9 cellular contexts compared by ENCODE assay signal in the genomic region with DNA sequence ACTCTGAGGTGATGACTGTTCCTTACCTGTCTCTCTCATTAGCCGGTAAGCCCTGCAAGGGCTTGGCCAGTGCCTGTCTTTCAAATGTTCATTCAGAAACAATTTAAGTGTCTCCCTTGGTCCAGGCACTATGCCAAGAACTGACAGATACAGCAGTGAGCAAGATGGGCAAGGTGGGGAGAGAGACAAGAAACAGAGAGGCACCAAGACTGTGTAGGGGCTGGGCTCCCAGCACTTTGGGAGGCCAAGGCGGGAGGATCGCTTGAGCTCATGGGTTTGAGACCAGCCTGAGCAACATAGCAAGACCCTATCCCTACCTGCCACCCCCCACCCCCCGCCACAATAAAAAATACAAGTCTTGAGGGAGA. TPM values are rescaled to one million over a fixed set of nuclear protein-coding genes. Genes with fewer than 3 reads are reported as not detected.
DNase-seq lines count a peak whose midpoint lies in the region; ATAC-seq and TF ChIP-seq lines count a peak whose summit lies in the region.
"Had no signal": no experiment of that assay in that cellular context is flagged by ENCODE, and none has a peak within 500 bp of the region (broad histone marks: within the 10 kb centered on the region; RNA-seq: fewer than 3 reads in every experiment).

No MANE protein-coding gene starts in this region.

- POLR2A ChIA-PET in MCF 10A (lab: Yijun Ruan, JAX): interaction anchor here (1.5 to 1.9 kb wide), 2 partner anchors 35 to 131 kb away, joined by 9 to 12 read pairs; a partner anchor contains a TSS

- H3K4me3 Mint-ChIP-seq in MCF 10A (ENCODE audit: unreplicated experiment) (peak overlapping the region; percentile 77), neural crest cell (peak overlapping the region; percentile 89)

- CTCF ChIA-PET in MCF 10A (lab: Yijun Ruan, JAX): no interaction called here

- peak; percentile 64 for DNase-seq in DMS 273 (lab: John Stamatoyannopoulos, UW; ENCODE audit: unreplicated experiment)
- no peak for DNase-seq in DMS 273 treated with DMSO at 0.1 percent for 48 hours (lab: John Stamatoyannopoulos, UW)
- DNase-seq in NCI-H1105 treated with DMSO at 0.1 percent for 48 hours (lab: John Stamatoyannopoulos, UW): peak; percentile 58
- DNase-seq in MCF 10A (ENCODE audit: unreplicated experiment): peak; percentile 68
- DNase-seq in neural crest cell (ENCODE audit: low read depth, low spot score): no peak
- DNase-seq in GF-D8 (lab: John Stamatoyannopoulos, UW): no peak
- DNase-seq in GOT3 (lab: John Stamatoyannopoulos, UW): no peak
- DNase-seq: stimulated activated CD4-positive, alpha-beta T cell treated with anti-CD3 and anti-CD28 coated beads, Interleukin-2, amount 100 ng/mL, for 48 hours had no signal

- no TSS peak for BruUV-seq in MCF 10A (replicated peaks; lab: Mats Ljungman, UMichigan)

- peaks cover 11% of the 10 kb centered on the region for H3K4me1 Mint-ChIP-seq in MCF 10A (ENCODE audit: insufficient read depth, unreplicated experiment)
- H3K4me1 Mint-ChIP-seq in neural crest cell: peaks cover 17% of the 10 kb centered on the region

- H3K9me3 Mint-ChIP-seq in MCF 10A (ENCODE audit: unreplicated experiment): no peaks in the 10 kb centered on the region
- no peaks in the 10 kb centered on the region for H3K9me3 Mint-ChIP-seq in neural crest cell

- no peak for TF ChIP-seq CTCF in MCF 10A (IDR thresholded peaks at IDR 0.05; ENCODE audit: unreplicated experiment)
- no peak for TF ChIP-seq CTCF in neural crest cell (conservative IDR thresholded peaks at IDR 0.05)

- H3K36me3 Mint-ChIP-seq in MCF 10A (ENCODE audit: insufficient read depth, unreplicated experiment): no peaks in the 10 kb centered on the region
- H3K36me3 Mint-ChIP-seq in neural crest cell (ENCODE audit: low read depth): peaks cover 2% of the 10 kb centered on the region

- intact Hi-C loops in MCF 10A (cut with micrococcal nuclease): no loop called here

- no peak for ATAC-seq in HG02571 (IDR thresholded peaks at IDR 0.05; ENCODE audit: unreplicated experiment)

- H3K27ac Mint-ChIP-seq in MCF 10A (ENCODE audit: low read depth, unreplicated experiment) (peak overlapping the region; percentile 68), neural crest cell (ENCODE audit: unreplicated experiment) (no peak overlapping the region)

- H3K27me3 Mint-ChIP-seq in MCF 10A (ENCODE audit: insufficient read depth, unreplicated experiment) (no peaks in the 10 kb centered on the region), neural crest cell (ENCODE audit: low read depth) (no peaks in the 10 kb centered on the region)

RNA-seq across cellular contexts. Expression of a gene that starts 1.3 kb away (rescaled TPM):
- total RNA-seq in MCF 10A (2022): 3.0 and 3.5 TPM in 2 replicates
- total RNA-seq in neural crest cell: 26.1 and 29.7 TPM in 2 replicates

Comparison
In these comparisons a context has a peak if more than half of its experiments do, and no peak if none do; other contexts are left out.
1. DNase-seq: peak in DMS 273 (single experiment), NCI-H1105 treated with DMSO at 0.1 percent for 48 hours (single experiment) and MCF 10A (single experiment); none in DMS 273 treated with DMSO at 0.1 percent for 48 hours (single experiment), neural crest cell (single experiment), GF-D8 (single experiment) and GOT3 (single experiment).